2 cellular contexts compared by ENCODE assay signal in genomic region chr17:2932946-2933345, GRCh38.
TF ChIP-seq lines count a peak whose summit lies in the region.

No MANE protein-coding gene starts in this region.

TF ChIP-seq in SK-N-SH, 30 proteins besides CTCF, POLR2A, EP300 and RAD21 (continued from another document):
- TF ChIP-seq ZBTB33 (IDR thresholded peaks at IDR 0.05; ENCODE audit: borderline replicate concordance, low read depth) = no peak
- no peak for TF ChIP-seq IRF3 (IDR thresholded peaks at IDR 0.05; ENCODE audit: low read depth, low read length)
- TF ChIP-seq TEAD4 (IDR thresholded peaks at IDR 0.05; ENCODE audit: borderline replicate concordance, insufficient read depth) = no peak
- TF ChIP-seq FOSL2 (IDR thresholded peaks at IDR 0.05; ENCODE audit: borderline replicate concordance, low read depth) = no peak
- no peak for TF ChIP-seq NFIC (IDR thresholded peaks at IDR 0.05; ENCODE audit: borderline replicate concordance)
- no peak for TF ChIP-seq GATA2 (CRISPR knock-in tag; IDR thresholded peaks at IDR 0.05)

TF ChIP-seq in SK-N-SH treated with all-trans-retinoic acid at 6 μM for 48 hours, 23 proteins besides CTCF, POLR2A, EP300 and RAD21 (continued from another document):
- TF ChIP-seq TSHZ2 (CRISPR knock-in tag; IDR thresholded peaks at IDR 0.05) = no peak
- TF ChIP-seq TCF4 (CRISPR knock-in tag; IDR thresholded peaks at IDR 0.05; ENCODE audit: borderline replicate concordance) = no peak
- TF ChIP-seq ARNTL (CRISPR knock-in tag; IDR thresholded peaks at IDR 0.05; ENCODE audit: borderline replicate concordance, low read depth) = no peak
- TF ChIP-seq PATZ1 (CRISPR knock-in tag; IDR thresholded peaks at IDR 0.05; ENCODE audit: borderline replicate concordance) = no peak
- no peak for TF ChIP-seq ZFP3 (CRISPR knock-in tag; IDR thresholded peaks at IDR 0.05)
- TF ChIP-seq ZNF70 (CRISPR knock-in tag; IDR thresholded peaks at IDR 0.05) = no peak
- no peak for TF ChIP-seq ZNF565 (CRISPR knock-in tag; conservative IDR thresholded peaks at IDR 0.05; ENCODE audit: low read depth)
- TF ChIP-seq BACH2 (CRISPR knock-in tag; IDR thresholded peaks at IDR 0.05; ENCODE audit: borderline replicate concordance) = no peak
- TF ChIP-seq TOX (CRISPR knock-in tag; IDR thresholded peaks at IDR 0.05; ENCODE audit: borderline replicate concordance) = no peak
- no peak for TF ChIP-seq ZNF8 (CRISPR knock-in tag; IDR thresholded peaks at IDR 0.05)
- no peak for TF ChIP-seq RARB (CRISPR knock-in tag; IDR thresholded peaks at IDR 0.05)
- TF ChIP-seq ZFP30 (CRISPR knock-in tag; IDR thresholded peaks at IDR 0.05) = no peak
